11 cellular contexts compared by ENCODE assay signal in the genomic region with DNA sequence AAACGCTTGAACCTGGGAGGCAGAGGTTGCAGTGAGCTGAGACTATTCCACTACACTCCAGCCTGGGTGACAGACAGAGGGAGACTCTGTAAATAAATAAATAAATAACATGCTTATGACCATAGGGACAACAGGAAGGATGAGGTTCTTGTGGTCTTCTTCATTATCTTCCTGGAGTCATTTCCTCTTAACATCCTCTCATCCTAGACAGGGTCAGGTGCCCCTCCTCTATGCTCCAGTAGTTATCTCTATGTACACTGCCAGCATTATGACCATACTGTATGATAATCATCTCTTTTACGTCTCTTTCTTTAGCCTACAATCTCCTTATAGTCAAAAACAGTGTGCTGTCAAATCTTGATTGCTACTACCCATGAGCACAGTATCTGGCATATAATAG. TPM values are rescaled to one million over a fixed set of nuclear protein-coding genes. Genes with fewer than 3 reads are reported as not detected.
DNase-seq lines count a peak whose midpoint lies in the region; ATAC-seq, FAIRE-seq and TF ChIP-seq lines count a peak whose summit lies in the region.
"Had no signal": no experiment of that assay in that cellular context is flagged by ENCODE, and none has a peak within 500 bp of the region (broad histone marks: within the 10 kb centered on the region; RNA-seq: fewer than 3 reads in every experiment).

No MANE protein-coding gene starts in this region.

- WGBS in hepatocyte (ENCODE audit: low lambda C conversion rate, missing lambda C conversion rate): 73% methylated on average over 2 of the region's 2 CpGs

- H3K27ac ChIP-seq in hepatocyte: no peak overlapping the region
- H3K27ac ChIP-seq: parathyroid adenoma had no signal

- no peak overlapping the region for H3K4me3 Mint-ChIP-seq in chondrocyte (ENCODE audit: unreplicated experiment)

- peak overlapping the region; percentile 95 for H3K27ac Mint-ChIP-seq in chondrocyte (ENCODE audit: unreplicated experiment)

- H3K36me3 Mint-ChIP-seq in chondrocyte (ENCODE audit: low read depth): no peaks in the 10 kb centered on the region

- H3K4me2 ChIP-seq in hepatocyte: no peak overlapping the region

- no peaks in the 10 kb centered on the region for H3K9me3 Mint-ChIP-seq in chondrocyte (ENCODE audit: low read depth)

- no peak overlapping the region for H3K4me3 ChIP-seq in hepatocyte

- H3K27me3 ChIP-seq in hepatocyte: no peaks in the 10 kb centered on the region

- H3K36me3 ChIP-seq in hepatocyte (replicated peaks; ENCODE audit: insufficient read depth, low read depth): no peaks in the 10 kb centered on the region

- no peak overlapping the region for H2AFZ ChIP-seq in hepatocyte
- H2AFZ ChIP-seq: parathyroid adenoma had no signal

- H3K79me2 ChIP-seq in hepatocyte: peaks cover 24% of the 10 kb centered on the region

- H3K27me3 Mint-ChIP-seq in chondrocyte (ENCODE audit: low read depth): no peaks in the 10 kb centered on the region

- H3K9me2 ChIP-seq in hepatocyte (replicated peaks; ENCODE audit: insufficient read depth): no peaks in the 10 kb centered on the region

- H3K9me3 ChIP-seq in hepatocyte (ENCODE audit: low read depth): no peaks in the 10 kb centered on the region

- DNase-seq in GM18507 (ENCODE audit: extremely low spot score, insufficient read length, low read depth) (no peak), chondrocyte (ENCODE audit: low spot score) (no peak), hepatocyte (ENCODE audit: low spot score) (no peak), C1 segment of cervical spinal cord (lab: John Stamatoyannopoulos, UW) (no peak), NCI-H526 (lab: John Stamatoyannopoulos, UW) (no peak), islet precursor cell (no peak)
- DNase-seq: amniotic stem cell, head of caudate nucleus had no signal

- ATAC-seq in GM21515 (IDR thresholded peaks at IDR 0.05; ENCODE audit: unreplicated experiment) (peak; percentile 71), HG03469 (IDR thresholded peaks at IDR 0.05; ENCODE audit: unreplicated experiment) (peak; percentile 43)

- FAIRE-seq in GM18507 (lab: Jason Lieb, UNC): peak; percentile 77

- H4K20me1 ChIP-seq in hepatocyte (ENCODE audit: insufficient read depth, poor library complexity, severe bottlenecking): no peaks in the 10 kb centered on the region

- H3K4me1 ChIP-seq in hepatocyte (ENCODE audit: insufficient read depth): peaks cover 9% of the 10 kb centered on the region
- H3K4me1 ChIP-seq: parathyroid adenoma had no signal

- TF ChIP-seq CTCF in chondrocyte (IDR thresholded peaks at IDR 0.05) (no peak), hepatocyte (IDR thresholded peaks at IDR 0.05; ENCODE audit: poor library complexity) (no peak)

- H3K4me1 Mint-ChIP-seq in chondrocyte (ENCODE audit: low read depth): peaks cover 74% of the 10 kb centered on the region

RNA-seq across cellular contexts. Expression of a gene that starts 17.7 kb away (rescaled TPM):
- 52.6 to 55.2 TPM (median 54.0 TPM) in 3 replicates for total RNA-seq in chondrocyte
- 10.2 and 10.5 TPM in 2 replicates for total RNA-seq in hepatocyte
- polyA plus RNA-seq in hepatocyte: 2.5 and 2.6 TPM in 2 replicates
